ENCODE assay signal across 23 cellular contexts in genomic region chr10:112926906-112927688, GRCh38.
"Had no signal": no experiment of that assay in that cellular context is flagged by ENCODE, and none has a peak within 500 bp of the region (broad histone marks: within the 10 kb centered on the region; RNA-seq: fewer than 3 reads in every experiment).

No MANE protein-coding gene starts in this region.

- ATAC-seq: activated CD8-positive, alpha-beta T cell treated with anti-CD3 and anti-CD28 coated beads, Interleukin-2, amount 10 ng/mL, durations not matched to agents 7 days and 5 days; activated naive CD8-positive, alpha-beta T cell treated with anti-CD3 and anti-CD28 coated beads, Interleukin-2, amount 50 U/mL, for 24 hours; body of pancreas; left lung; natural killer cell; pancreas; right lobe of liver had no signal

- H3K4me3 ChIP-seq: body of pancreas, cardiac muscle cell, left lung, pancreas, right lobe of liver, skin epidermis, thyroid gland had no signal

- FAIRE-seq: kidney, pancreas had no signal

- H3K36me3 ChIP-seq: cardiac muscle cell, left lung, neutrophil, pancreas, right lobe of liver, thyroid gland had no signal

- H3K27me3 ChIP-seq: body of pancreas, cardiac muscle cell, left lung, neutrophil, pancreas, right lobe of liver, thyroid gland had no signal

- DNase-seq: activated CD4-positive, alpha-beta T cell treated with anti-CD3 and anti-CD28 coated beads, Interleukin-2, amount 10 ng/mL, durations not matched to agents 7 days and 5 days; activated CD4-positive, CD25-positive, alpha-beta regulatory T cell treated with anti-CD3 and anti-CD28 coated beads, Interleukin-2, amount 50 U/mL, for 72 hours; activated CD8-positive, alpha-beta T cell treated with anti-CD3 and anti-CD28 coated beads, Interleukin-2, amount 10 ng/mL, durations not matched to agents 7 days and 5 days; activated gamma-delta T cell; activated naive CD4-positive, alpha-beta T cell treated with anti-CD3 and anti-CD28 coated beads, Interleukin-2, amount 50 U/mL, for 16 hours; activated naive CD8-positive, alpha-beta T cell treated with anti-CD3 and anti-CD28 coated beads, Interleukin-2, amount 50 U/mL, for 24 hours; body of pancreas; effector CD4-positive, alpha-beta T cell; foreskin fibroblast; kidney; left lung; mammary epithelial cell; natural killer cell; pancreas; right lobe of liver; stimulated activated CD4-positive, alpha-beta T cell treated with anti-CD3 and anti-CD28 coated beads, Interleukin-1b, Interleukin-23, amount 100 ng/mL, for 48 hours; substantia nigra; T1000; thyroid gland had no signal

- H3K9me3 ChIP-seq: left lung, neutrophil, pancreas, right lobe of liver, thyroid gland had no signal

- H3K27ac ChIP-seq: body of pancreas, cardiac muscle cell, left lung, neutrophil, pancreas, right lobe of liver, skin epidermis, thyroid gland, VCaP had no signal

- H3K4me1 ChIP-seq: body of pancreas, left lung, pancreas, right lobe of liver, thyroid gland had no signal
